ENCODE assay signal across 8 cellular contexts in genomic region chr11:66981976-66982578, GRCh38. TPM values are rescaled to one million over a fixed set of nuclear protein-coding genes. Genes with fewer than 3 reads are reported as not detected.
DNase-seq lines count a peak whose midpoint lies in the region; ATAC-seq and TF ChIP-seq lines count a peak whose summit lies in the region.

No MANE protein-coding gene starts in this region.

- 33 to 39% methylated on average over 9 of the region's 9 CpGs for WGBS in body of pancreas, 2 donors
- WGBS in aorta, 2 donors: 28 to 34% methylated on average over 9 of the region's 9 CpGs

- H3K9me3 Mint-ChIP-seq in HFFc6: peaks cover 26% of the 10 kb centered on the region

- H3K4me1 ChIP-seq in body of pancreas (peaks cover 30% of the 10 kb centered on the region), aorta (ENCODE audit: control insufficient read depth in 1 of 2, insufficient read depth in 2 of 2, low read length in 2 of 2) (no peaks in the 10 kb centered on the region)

- TF ChIP-seq CTCF in HFFc6 (IDR thresholded peaks at IDR 0.05) (no peak), body of pancreas (IDR thresholded peaks at IDR 0.05) (no peak)

- H3K4me3 Mint-ChIP-seq in HFFc6: peak overlapping the region; percentile 46

- DNase-seq in AML-193 (lab: John Stamatoyannopoulos, UW) (peak; percentile 31 to 63), HFFc6 (peak; percentile 88), NCI-H524 treated with DMSO at 0.1 percent for 48 hours (lab: John Stamatoyannopoulos, UW) (peak; percentile 52), body of pancreas (peak; percentile 52 to 74 (median 58)), left colon (peak; percentile 87 to 96), aorta (peak; percentile 94), islet precursor cell (no peak)

- ATAC-seq in body of pancreas (no peak), left colon (peak; percentile 78), aorta (ENCODE audit: low FRiP score) (peak; percentile 47), HG03565 (IDR thresholded peaks at IDR 0.05; ENCODE audit: unreplicated experiment) (no peak)

- intact Hi-C loops in body of pancreas (cut with DNase I) (no loop called here), left colon (cut with DNase I, micrococcal nuclease) (no loop called here), aorta (cut with DNase I) (loop anchor here in 1 of 2 donors (5.0 kb wide), 1 partner anchor 50 kb away; no protein-coding TSS in a partner anchor)

- H3K36me3 Mint-ChIP-seq in HFFc6 (ENCODE audit: low read depth): peaks cover 7% of the 10 kb centered on the region; the same call in 1 of the 2 replicates

- no peak for TF ChIP-seq POLR2A in body of pancreas (IDR thresholded peaks at IDR 0.05)

- no peaks in the 10 kb centered on the region; the same call in 1 of the 2 replicates for H3K27me3 Mint-ChIP-seq in HFFc6 (ENCODE audit: insufficient read depth)

- H3K27me3 ChIP-seq in body of pancreas: no peaks in the 10 kb centered on the region
- no peaks in the 10 kb centered on the region for H3K27me3 ChIP-seq in aorta (ENCODE audit: control insufficient read depth in 1 of 2, insufficient read depth in 2 of 2, low read length in 1 of 2)

- no peaks in the 10 kb centered on the region for H3K36me3 ChIP-seq in body of pancreas (replicated peaks in 1 of 2; ENCODE audit: insufficient read depth in 1 of 2, low read depth in 2 of 2)
- no peaks in the 10 kb centered on the region for H3K36me3 ChIP-seq in aorta (ENCODE audit: control insufficient read depth in 1 of 2, insufficient read depth in 2 of 2, low read length in 1 of 2)

- H3K27ac ChIP-seq in body of pancreas: no peak overlapping the region
- H3K27ac ChIP-seq in aorta (ENCODE audit: low read depth in 1 of 2, low read length in 2 of 2): no peak overlapping the region

- H3K27ac Mint-ChIP-seq in HFFc6: peak overlapping the region; percentile 48

- peaks cover 0 to 3% (median 0%) of the 10 kb centered on the region in 3 donors for H3K9me3 ChIP-seq in body of pancreas
- no peaks in the 10 kb centered on the region for H3K9me3 ChIP-seq in aorta (ENCODE audit: control insufficient read depth, low read length)

- peaks cover 37% of the 10 kb centered on the region for H3K4me1 Mint-ChIP-seq in HFFc6 (ENCODE audit: low read depth)

- no peak overlapping the region for H3K4me3 ChIP-seq in body of pancreas
- no peak overlapping the region for H3K4me3 ChIP-seq in aorta (ENCODE audit: low read length in 2 of 2)

RNA-seq across cellular contexts. Expression of gene C11orf86, which starts 7.0 kb away (rescaled TPM):
- total RNA-seq in HFFc6 (2021; fragmentation: NEBNext Ultra II Directional; extraction: Animal tissue kit (Norgen Biotek cat#: 25700)): not detected
- total RNA-seq in body of pancreas (not detected), left colon (10 to 100 TPM; 24.5 to 82.9 TPM), aorta (not detected)
- 10 to 100 TPM in 1 of 2 donors, under 1 TPM in 1; 0.10 to 54.8 TPM for polyA plus RNA-seq in aorta

RNA-seq across cellular contexts. Expression of gene PC, which starts 23.9 kb away (rescaled TPM):
- 10 to 100 TPM; 13.2 to 21.8 (median 19.3) TPM for total RNA-seq in HFFc6 (2021; fragmentation: NEBNext Ultra II Directional; extraction: Animal tissue kit (Norgen Biotek cat#: 25700))
- total RNA-seq in body of pancreas (10 to 100 TPM; 12.2 to 81.7 TPM), left colon (10 to 100 TPM; 47.2 to 65.2 TPM), aorta (10 to 100 TPM; 12.6 to 15.9 TPM)
- 10 to 100 TPM; 13.6 to 22.7 TPM for polyA plus RNA-seq in aorta

RNA-seq across cellular contexts. Expression of gene SYT12, which starts 40.9 kb away (rescaled TPM):
- total RNA-seq in HFFc6 (2021; fragmentation: NEBNext Ultra II Directional; extraction: Animal tissue kit (Norgen Biotek cat#: 25700)): not detected
- total RNA-seq in body of pancreas: under 1 TPM in 1 of 2 donors, not detected in 1; 0.78 TPM
- total RNA-seq in left colon: under 1 TPM; 0.43 to 0.47 TPM
- total RNA-seq in aorta: 1 to 10 TPM; 4.7 to 5.5 TPM
- 1 to 10 TPM; 1.4 to 3.8 TPM for polyA plus RNA-seq in aorta

Comparison
In these comparisons a context has a peak if more than half of its experiments do, and no peak if none do; other contexts are left out.
1. ATAC-seq: peak in left colon (single experiment) and aorta (single experiment); none in body of pancreas (single experiment) and HG03565 (single experiment).
2. RNA of gene C11orf86, which starts 7.0 kb away (total RNA-seq): 24.5 to 82.9 TPM in left colon; not detected in HFFc6, not detected in body of pancreas and not detected in aorta; every median in the first group is over 10 times any median in the second.